24 cellular contexts compared by ENCODE assay signal in the genomic region with DNA sequence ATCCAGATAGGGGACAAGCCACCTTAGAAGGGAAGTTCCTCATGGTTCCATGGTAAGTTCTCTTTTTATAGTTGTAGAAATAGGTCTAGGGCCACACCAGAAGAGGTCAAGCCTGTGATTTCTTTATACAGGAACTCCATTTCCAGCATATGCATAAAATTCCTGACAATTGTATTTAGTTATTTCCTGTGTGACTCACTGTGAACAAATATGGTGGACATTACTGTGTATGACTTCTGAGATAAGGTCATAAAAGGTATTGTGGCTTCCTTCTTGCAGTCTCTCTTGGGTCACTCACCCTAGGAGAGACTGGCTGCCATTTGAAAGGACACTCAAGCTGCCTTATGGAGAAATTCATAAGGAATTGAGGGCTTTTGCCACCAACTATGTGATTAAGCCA. TPM values are rescaled to one million over a fixed set of nuclear protein-coding genes. Genes with fewer than 3 reads are reported as not detected.
DNase-seq lines count a peak whose midpoint lies in the region; ATAC-seq, FAIRE-seq and TF ChIP-seq lines count a peak whose summit lies in the region.
"Had no signal": no experiment of that assay in that cellular context is flagged by ENCODE, and none has a peak within 500 bp of the region (broad histone marks: within the 10 kb centered on the region; RNA-seq: fewer than 3 reads in every experiment).

No MANE protein-coding gene starts in this region.

- no peak overlapping the region for H3K27ac Mint-ChIP-seq in MCF 10A (ENCODE audit: low read depth, unreplicated experiment)
- H3K27ac Mint-ChIP-seq in osteocyte (ENCODE audit: unreplicated experiment) = no peak overlapping the region
- H3K27ac Mint-ChIP-seq: endodermal cell had no signal

- ATAC-seq in RWPE2 (ENCODE audit: low read depth) = no peak
- ATAC-seq in HG03442 (IDR thresholded peaks at IDR 0.05; ENCODE audit: unreplicated experiment) = no peak
- ATAC-seq: foreskin keratinocyte, left cardiac atrium had no signal

- BruUV-seq in MCF 10A (replicated peaks; lab: Mats Ljungman, UMichigan) = no TSS peak

- H3K36me3 ChIP-seq in breast epithelium (no peaks in the 10 kb centered on the region), RWPE2 (ENCODE audit: low read depth) (no peaks in the 10 kb centered on the region)
- H3K36me3 ChIP-seq: right atrium auricular region had no signal

- POLR2A ChIA-PET in MCF 10A (lab: Yijun Ruan, JAX) = interaction anchor here (0.7 to 1.8 kb wide), 5 partner anchors 64 to 398 kb away, joined by 3 to 9 read pairs (median 4); partner anchors contain the start of gene PTPN13

- no peaks in the 10 kb centered on the region for H3K27me3 Mint-ChIP-seq in MCF 10A (ENCODE audit: insufficient read depth, unreplicated experiment)
- H3K27me3 Mint-ChIP-seq in osteocyte (ENCODE audit: unreplicated experiment) = no peaks in the 10 kb centered on the region

- peak overlapping the region in 1 of 2 donors; percentile 2 for H3K27ac ChIP-seq in breast epithelium
- peak overlapping the region; percentile 43 for H3K27ac ChIP-seq in RWPE2 (ENCODE audit: poor library complexity, severe bottlenecking)
- H3K27ac ChIP-seq: foreskin keratinocyte, HL-60, KMS-11, right atrium auricular region had no signal

- H3K4me3 Mint-ChIP-seq in MCF 10A (ENCODE audit: unreplicated experiment) = no peak overlapping the region
- H3K4me3 Mint-ChIP-seq in osteocyte (ENCODE audit: unreplicated experiment) = no peak overlapping the region
- H3K4me3 Mint-ChIP-seq: CD14-positive monocyte, endodermal cell had no signal

- H3K9me3 Mint-ChIP-seq in MCF 10A (ENCODE audit: unreplicated experiment) = no peaks in the 10 kb centered on the region
- H3K9me3 Mint-ChIP-seq in osteocyte (ENCODE audit: unreplicated experiment) = no peaks in the 10 kb centered on the region
- H3K9me3 Mint-ChIP-seq: endodermal cell had no signal

- DNase-seq in MCF 10A (ENCODE audit: unreplicated experiment) (peak; percentile 16), breast epithelium (ENCODE audit: low spot score in 2 of 2) (no peak), RWPE2 (ENCODE audit: low spot score) (no peak), fibroblast of pulmonary artery (ENCODE audit: low read depth) (peak; percentile 53), HTR-8/SVneo (ENCODE audit: insufficient read length, low spot score) (no peak), HPDE6-E6E7 (ENCODE audit: extremely low spot score) (no peak), osteocyte (ENCODE audit: extremely low spot score, unreplicated experiment) (no peak)
- DNase-seq: ACHN; activated CD4-positive, alpha-beta T cell treated with anti-CD3 and anti-CD28 coated beads for 48 hours; activated CD8-positive, alpha-beta memory T cell treated with anti-CD3 and anti-CD28 coated beads, Interleukin-2, amount 50 U/mL, for 4 hours; activated gamma-delta T cell; DMS79; endodermal cell; left cardiac atrium; NCI-H1105 treated with DMSO at 0.1 percent for 48 hours; NCI-H526 treated with DMSO at 0.1 percent for 48 hours had no signal

- H3K4me1 ChIP-seq in breast epithelium (no peaks in the 10 kb centered on the region), RWPE2 (ENCODE audit: insufficient read depth, poor library complexity, severe bottlenecking) (peaks cover 8% of the 10 kb centered on the region)

- peaks cover 17% of the 10 kb centered on the region for H3K4me1 Mint-ChIP-seq in MCF 10A (ENCODE audit: insufficient read depth, unreplicated experiment)
- peaks cover 17% of the 10 kb centered on the region for H3K4me1 Mint-ChIP-seq in osteocyte (ENCODE audit: unreplicated experiment)

- H3K4me3 ChIP-seq in breast epithelium (no peak overlapping the region), RWPE2 (ENCODE audit: severe bottlenecking) (no peak overlapping the region), fibroblast of pulmonary artery (replicated peaks; ENCODE audit: low read depth, low read length) (no peak overlapping the region)
- H3K4me3 ChIP-seq: right atrium auricular region had no signal

- TF ChIP-seq POLR2A in breast epithelium (IDR thresholded peaks at IDR 0.05) = no peak

- H3K27me3 ChIP-seq in breast epithelium (no peaks in the 10 kb centered on the region), RWPE2 (ENCODE audit: insufficient read depth, poor library complexity, severe bottlenecking) (no peaks in the 10 kb centered on the region)
- H3K27me3 ChIP-seq: foreskin keratinocyte, right atrium auricular region had no signal

- no peak for FAIRE-seq in HTR-8/SVneo (lab: Jason Lieb, UNC)
- FAIRE-seq: H1 had no signal

- H3K36me3 Mint-ChIP-seq in MCF 10A (ENCODE audit: insufficient read depth, unreplicated experiment) (no peaks in the 10 kb centered on the region), osteocyte (ENCODE audit: unreplicated experiment) (no peaks in the 10 kb centered on the region)

- CTCF ChIA-PET in MCF 10A (lab: Yijun Ruan, JAX) = interaction anchor here (0.6 to 5.3 kb wide), 11 partner anchors 10 to 398 kb away, joined by 3 to 46 read pairs (median 3); partner anchors contain the start of gene PTPN13

- intact Hi-C loops in MCF 10A (cut with micrococcal nuclease) = loop anchor here (10.0 kb wide), 1 partner anchor 90 kb away; no protein-coding TSS in a partner anchor
- intact Hi-C loops in breast epithelium (cut with DNase I; ENCODE audit: low total_unique reads) = loop anchor here (2.0 kb wide), 1 partner anchor 396 kb away; no protein-coding TSS in a partner anchor

- TF ChIP-seq CTCF in MCF 10A (IDR thresholded peaks at IDR 0.05; ENCODE audit: unreplicated experiment) (no peak), breast epithelium (IDR thresholded peaks at IDR 0.05) (no peak), RWPE2 (IDR thresholded peaks at IDR 0.05; ENCODE audit: poor library complexity, severe bottlenecking) (no peak), fibroblast of pulmonary artery (IDR thresholded peaks at IDR 0.05; ENCODE audit: low read length, missing control alignments) (no peak), osteocyte (IDR thresholded peaks at IDR 0.05) (no peak)

- H3K9me3 ChIP-seq in breast epithelium = no peaks in the 10 kb centered on the region
- no peaks in the 10 kb centered on the region for H3K9me3 ChIP-seq in RWPE2 (ENCODE audit: severe bottlenecking)
- H3K9me3 ChIP-seq: right atrium auricular region had no signal

RNA-seq across cellular contexts. Expression of gene C4orf36, which starts 2.2 kb away (rescaled TPM):
- total RNA-seq in MCF 10A (2022) (2.9 and 3.5 TPM in 2 replicates), breast epithelium (1 to 10 TPM in 2 of 3 donors, under 1 TPM in 1; 0.96 to 6.6 (median 5.7) TPM), osteocyte (0.44 and 0.51 TPM in 2 replicates)
- total RNA-seq: mononuclear cell, right atrium auricular region had no signal

RNA-seq across cellular contexts. Expression of gene AFF1, which starts 40.3 kb away (rescaled TPM):
- total RNA-seq in MCF 10A (2022) (56.2 and 61.9 TPM in 2 replicates), breast epithelium (10 to 100 TPM; 67.2 to 80.5 (median 70.5) TPM), osteocyte (29.3 and 39.3 TPM in 2 replicates)

RNA-seq across cellular contexts. Expression of gene SLC10A6, which starts 45.3 kb away (rescaled TPM):
- not detected in 2 replicates for total RNA-seq in MCF 10A (2022)
- total RNA-seq in breast epithelium = 1 to 10 TPM; 4.0 to 5.9 (median 4.6) TPM
- not detected in 2 replicates for total RNA-seq in osteocyte
- total RNA-seq: endodermal cell, H1, mononuclear cell had no signal

Comparison
In these comparisons a context has a peak if more than half of its experiments do, and no peak if none do; other contexts are left out.
1. DNase-seq: peak in MCF 10A (single experiment) and fibroblast of pulmonary artery (single experiment); none in breast epithelium (0 of 2), RWPE2 (single experiment), HTR-8/SVneo (single experiment), HPDE6-E6E7 (single experiment) and osteocyte (single experiment).